17 cellular contexts compared by ENCODE assay signal in the genomic region with DNA sequence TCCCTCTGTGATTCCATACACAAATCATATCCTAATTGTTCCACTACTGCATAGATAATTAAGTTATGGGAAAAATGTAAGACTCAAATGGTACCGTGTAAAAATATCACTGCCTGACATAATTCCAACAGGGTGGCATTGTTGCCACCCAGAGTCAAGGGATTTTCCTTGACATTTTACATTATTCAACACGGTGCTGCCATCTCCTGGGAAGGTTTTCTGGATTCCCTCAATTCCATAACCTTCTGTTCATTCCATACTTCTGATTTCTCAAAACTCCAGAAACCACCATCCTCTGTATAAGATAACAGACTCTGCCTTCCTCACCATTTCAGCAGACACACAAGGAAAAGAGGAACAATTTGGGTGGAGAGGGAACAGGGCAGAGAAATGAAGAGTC.
A peak's percentile ranks its signal among the peaks of the same experiment; 100 is the strongest.
DNase-seq lines count a peak whose midpoint lies in the region; ATAC-seq and TF ChIP-seq lines count a peak whose summit lies in the region.
"Had no signal": no experiment of that assay in that cellular context is flagged by ENCODE, and none has a peak within 500 bp of the region (broad histone marks: within the 10 kb centered on the region; RNA-seq: fewer than 3 reads in every experiment).

No MANE protein-coding gene starts in this region.

- H2AFZ ChIP-seq in smooth muscle cell (ENCODE audit: low read depth) (no peak overlapping the region), neuronal stem cell (ENCODE audit: low read length) (no peak overlapping the region)
- H2AFZ ChIP-seq: parathyroid adenoma had no signal

- H3K9ac ChIP-seq in smooth muscle cell (ENCODE audit: low read depth) (no peak overlapping the region), neuronal stem cell (ENCODE audit: low read depth, low read length, poor library complexity) (no peak overlapping the region)
- H3K9ac ChIP-seq: parathyroid adenoma had no signal

- H3K9me3 Mint-ChIP-seq in stimulated activated memory B cell treated with anti-CD40 and anti-IgM and Interleukin-4, amounts not matched to agents 10 μg/mL and 1 μg/mL and 100 μg/mL, for 72 hours: no peaks in the 10 kb centered on the region

- no peak overlapping the region for H3K4ac ChIP-seq in neuronal stem cell (ENCODE audit: low read length)

- H3K23ac ChIP-seq in neuronal stem cell (ENCODE audit: low read depth, low read length, poor library complexity): no peak overlapping the region

- H3K79me2 ChIP-seq in smooth muscle cell (ENCODE audit: low read depth): no peaks in the 10 kb centered on the region
- H3K79me2 ChIP-seq: parathyroid adenoma had no signal

- no peak overlapping the region for H2BK5ac ChIP-seq in neuronal stem cell (ENCODE audit: low read length)

- H2BK12ac ChIP-seq in neuronal stem cell (ENCODE audit: low read length): no peak overlapping the region

- no peak overlapping the region for H3K27ac Mint-ChIP-seq in stimulated activated memory B cell treated with anti-CD40 and anti-IgM and Interleukin-4, amounts not matched to agents 10 μg/mL and 1 μg/mL and 100 μg/mL, for 72 hours

- no peaks in the 10 kb centered on the region for H3K4me1 Mint-ChIP-seq in stimulated activated memory B cell treated with anti-CD40 and anti-IgM and Interleukin-4, amounts not matched to agents 10 μg/mL and 1 μg/mL and 100 μg/mL, for 72 hours

- H3K27me3 ChIP-seq in smooth muscle cell (ENCODE audit: low read depth): no peaks in the 10 kb centered on the region
- H3K27me3 ChIP-seq in neuronal stem cell (ENCODE audit: control insufficient read depth in 3 of 3, insufficient read depth in 3 of 3, low read depth in 1 of 3, low read length in 3 of 3): no peaks in the 10 kb centered on the region

- no peaks in the 10 kb centered on the region for H3K27me3 Mint-ChIP-seq in stimulated activated memory B cell treated with anti-CD40 and anti-IgM and Interleukin-4, amounts not matched to agents 10 μg/mL and 1 μg/mL and 100 μg/mL, for 72 hours

- H3K4me2 ChIP-seq in smooth muscle cell: no peak overlapping the region
- H3K4me2 ChIP-seq in neuronal stem cell (ENCODE audit: insufficient read depth, low read length, poor library complexity, severe bottlenecking): no peak overlapping the region

- H3F3A ChIP-seq in smooth muscle cell (ENCODE audit: low read depth): no peaks in the 10 kb centered on the region

- DNase-seq in NCI-H1694 treated with DMSO at 0.1 percent for 48 hours (lab: John Stamatoyannopoulos, UW) (peak; percentile 15), NCI-H1694 (lab: John Stamatoyannopoulos, UW) (no peak), foreskin melanocyte (peak; percentile 13), smooth muscle cell (lab: John Stamatoyannopoulos, UW; ENCODE audit: unreplicated experiment) (no peak), neuronal stem cell (ENCODE audit: low spot score) (no peak)
- DNase-seq: activated naive CD4-positive, alpha-beta T cell; DMS153; KBM-7; NCI-H187; NCI-H774 had no signal

- no peak overlapping the region for H3K4me3 Mint-ChIP-seq in stimulated activated memory B cell treated with anti-CD40 and anti-IgM and Interleukin-4, amounts not matched to agents 10 μg/mL and 1 μg/mL and 100 μg/mL, for 72 hours

- ATAC-seq in stimulated activated memory B cell treated with anti-CD40 and anti-IgM and Interleukin-4, amounts not matched to agents 10 μg/mL and 1 μg/mL and 100 μg/mL, for 72 hours: no peak
- ATAC-seq in GM21825 (IDR thresholded peaks at IDR 0.05; ENCODE audit: unreplicated experiment): no peak
- ATAC-seq: GM12878 had no signal

- no peak overlapping the region for H2BK15ac ChIP-seq in neuronal stem cell (ENCODE audit: low read length)

- peak; percentile 63 for TF ChIP-seq CTCF in VCaP (conservative IDR thresholded peaks at IDR 0.05)
- peak; percentile 22 for TF ChIP-seq CTCF in smooth muscle cell (IDR thresholded peaks at IDR 0.05; ENCODE audit: borderline replicate concordance, insufficient read depth, poor library complexity, severe bottlenecking)

- no peak overlapping the region for H3K14ac ChIP-seq in neuronal stem cell (ENCODE audit: low read length)

- H3K79me1 ChIP-seq in neuronal stem cell (ENCODE audit: low read depth, low read length): no peaks in the 10 kb centered on the region

- H3K4me3 ChIP-seq in smooth muscle cell: no peak overlapping the region
- H3K4me3 ChIP-seq in neuronal stem cell (ENCODE audit: low read length in 2 of 2): no peak overlapping the region
- H3K4me3 ChIP-seq: GM12878, thoracic aorta had no signal

- 65% methylated on average over 2 of the region's 2 CpGs for WGBS in smooth muscle cell (ENCODE audit: low lambda C conversion rate)
- WGBS in neuronal stem cell (ENCODE audit: extremely low coverage in 2 of 2, insufficient read length in 2 of 2, insufficient replicate concordance in 1 of 2), 2 donors: no CpG with 5 or more reads among the region's 2 CpGs

- H3K36me3 ChIP-seq in smooth muscle cell (ENCODE audit: low read depth) (no peaks in the 10 kb centered on the region), neuronal stem cell (replicated peaks in 1 of 2; ENCODE audit: control insufficient read depth in 2 of 2, insufficient read depth in 2 of 2, low read length in 2 of 2) (no peaks in the 10 kb centered on the region)
- H3K36me3 ChIP-seq: thoracic aorta had no signal

- no peaks in the 10 kb centered on the region for H3K36me3 Mint-ChIP-seq in stimulated activated memory B cell treated with anti-CD40 and anti-IgM and Interleukin-4, amounts not matched to agents 10 μg/mL and 1 μg/mL and 100 μg/mL, for 72 hours

- no peak overlapping the region for H2BK120ac ChIP-seq in neuronal stem cell (ENCODE audit: low read depth, low read length)

- H3K4me1 ChIP-seq in smooth muscle cell (ENCODE audit: low read depth) (peaks cover 8% of the 10 kb centered on the region), neuronal stem cell (ENCODE audit: control insufficient read depth in 2 of 2, insufficient read depth in 1 of 2, low read depth in 1 of 2, low read length in 2 of 2) (peaks cover 0 to 6% of the 10 kb centered on the region in 2 donors)
- H3K4me1 ChIP-seq: parathyroid adenoma had no signal

- H4K91ac ChIP-seq in neuronal stem cell (ENCODE audit: low read depth, low read length, poor library complexity): no peak overlapping the region

- no peak overlapping the region for H4K8ac ChIP-seq in neuronal stem cell (ENCODE audit: low read depth, low read length)

- no peak overlapping the region for H2AK5ac ChIP-seq in neuronal stem cell (ENCODE audit: low read depth, low read length)

- no peak overlapping the region for H3K18ac ChIP-seq in neuronal stem cell (ENCODE audit: low read length)

- H3K27ac ChIP-seq in VCaP (no peak overlapping the region), smooth muscle cell (ENCODE audit: low read depth) (no peak overlapping the region), neuronal stem cell (replicated peaks; ENCODE audit: low read length) (no peak overlapping the region)
- H3K27ac ChIP-seq: epithelial cell of prostate, parathyroid adenoma, thoracic aorta had no signal

- H3K9me3 ChIP-seq in smooth muscle cell (replicated peaks; ENCODE audit: low read depth): no peaks in the 10 kb centered on the region
- no peaks in the 10 kb centered on the region for H3K9me3 ChIP-seq in neuronal stem cell (replicated peaks in 1 of 2; ENCODE audit: control insufficient read depth in 2 of 2, insufficient read depth in 1 of 2, low read depth in 1 of 2, low read length in 2 of 2)
- H3K9me3 ChIP-seq: thoracic aorta had no signal

- no peaks in the 10 kb centered on the region for H4K20me1 ChIP-seq in smooth muscle cell (ENCODE audit: low read depth)

Comparison
In these comparisons a context has a peak if more than half of its experiments do, and no peak if none do; other contexts are left out.
1. DNase-seq: peak in NCI-H1694 treated with DMSO at 0.1 percent for 48 hours (single experiment) and foreskin melanocyte (single experiment); none in NCI-H1694 (single experiment), smooth muscle cell (single experiment) and neuronal stem cell (single experiment).